In the genomic region with DNA sequence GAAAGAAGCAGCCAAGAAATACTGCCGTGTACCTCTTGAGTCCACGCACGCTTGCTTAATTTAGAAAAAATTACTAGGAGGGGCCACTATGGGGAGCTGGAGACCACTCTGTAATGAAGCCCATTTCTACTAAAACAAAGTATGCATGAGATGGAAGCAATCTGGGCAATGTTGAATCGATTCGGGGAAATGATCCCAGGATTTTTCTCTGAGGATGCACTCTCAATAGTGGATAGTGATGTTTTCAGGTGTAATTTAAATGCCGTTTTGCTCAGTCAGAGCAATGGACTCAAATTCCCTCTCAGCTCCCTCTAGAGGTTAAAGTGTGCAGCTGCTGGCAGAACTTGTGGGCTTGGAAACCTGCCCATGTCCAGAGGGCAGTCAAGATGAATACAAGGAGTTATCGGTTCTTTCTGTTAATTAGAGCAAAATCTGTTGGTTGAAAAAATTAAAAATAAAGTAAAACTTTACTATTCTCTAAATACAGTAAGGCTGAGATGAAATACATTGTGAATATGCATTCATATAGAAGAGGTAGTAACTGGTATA, we compare ENCODE assay signal across 1 cellular context.
TF ChIP-seq lines count a peak whose summit lies in the region.

No MANE protein-coding gene starts in this region.

TF ChIP-seq in GM23338, 12 proteins besides CTCF, POLR2A, EP300 and RAD21:
- TF ChIP-seq, protein P1, sequence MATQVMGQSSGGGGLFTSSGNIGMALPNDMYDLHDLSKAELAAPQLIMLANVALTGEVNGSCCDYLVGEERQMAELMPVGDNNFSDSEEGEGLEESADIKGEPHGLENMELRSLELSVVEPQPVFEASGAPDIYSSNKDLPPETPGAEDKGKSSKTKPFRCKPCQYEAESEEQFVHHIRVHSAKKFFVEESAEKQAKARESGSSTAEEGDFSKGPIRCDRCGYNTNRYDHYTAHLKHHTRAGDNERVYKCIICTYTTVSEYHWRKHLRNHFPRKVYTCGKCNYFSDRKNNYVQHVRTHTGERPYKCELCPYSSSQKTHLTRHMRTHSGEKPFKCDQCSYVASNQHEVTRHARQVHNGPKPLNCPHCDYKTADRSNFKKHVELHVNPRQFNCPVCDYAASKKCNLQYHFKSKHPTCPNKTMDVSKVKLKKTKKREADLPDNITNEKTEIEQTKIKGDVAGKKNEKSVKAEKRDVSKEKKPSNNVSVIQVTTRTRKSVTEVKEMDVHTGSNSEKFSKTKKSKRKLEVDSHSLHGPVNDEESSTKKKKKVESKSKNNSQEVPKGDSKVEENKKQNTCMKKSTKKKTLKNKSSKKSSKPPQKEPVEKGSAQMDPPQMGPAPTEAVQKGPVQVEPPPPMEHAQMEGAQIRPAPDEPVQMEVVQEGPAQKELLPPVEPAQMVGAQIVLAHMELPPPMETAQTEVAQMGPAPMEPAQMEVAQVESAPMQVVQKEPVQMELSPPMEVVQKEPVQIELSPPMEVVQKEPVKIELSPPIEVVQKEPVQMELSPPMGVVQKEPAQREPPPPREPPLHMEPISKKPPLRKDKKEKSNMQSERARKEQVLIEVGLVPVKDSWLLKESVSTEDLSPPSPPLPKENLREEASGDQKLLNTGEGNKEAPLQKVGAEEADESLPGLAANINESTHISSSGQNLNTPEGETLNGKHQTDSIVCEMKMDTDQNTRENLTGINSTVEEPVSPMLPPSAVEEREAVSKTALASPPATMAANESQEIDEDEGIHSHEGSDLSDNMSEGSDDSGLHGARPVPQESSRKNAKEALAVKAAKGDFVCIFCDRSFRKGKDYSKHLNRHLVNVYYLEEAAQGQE (IDR thresholded peaks at IDR 0.05; ENCODE audit: unreplicated experiment): no peak
- TF ChIP-seq EZH2 (IDR thresholded peaks at IDR 0.05; ENCODE audit: low read depth, unreplicated experiment) (no peak), EZH2phosphoT487 (IDR thresholded peaks at IDR 0.05; ENCODE audit: unreplicated experiment) (no peak), STAT1 (IDR thresholded peaks at IDR 0.05; ENCODE audit: unreplicated experiment) (no peak), POLR2AphosphoS5 (IDR thresholded peaks at IDR 0.05; ENCODE audit: low read depth) (no peak), NANOG (IDR thresholded peaks at IDR 0.05; ENCODE audit: borderline replicate concordance) (no peak), JUNB (IDR thresholded peaks at IDR 0.05; ENCODE audit: unreplicated experiment) (no peak), CREB1 (CRISPR knock-in tag; IDR thresholded peaks at IDR 0.05; ENCODE audit: low read depth) (no peak), ZNF331 (CRISPR knock-in tag; IDR thresholded peaks at IDR 0.05; ENCODE audit: low read depth) (no peak), ZNF114 (CRISPR knock-in tag; IDR thresholded peaks at IDR 0.05) (no peak)
- TF ChIP-seq, protein P2, sequence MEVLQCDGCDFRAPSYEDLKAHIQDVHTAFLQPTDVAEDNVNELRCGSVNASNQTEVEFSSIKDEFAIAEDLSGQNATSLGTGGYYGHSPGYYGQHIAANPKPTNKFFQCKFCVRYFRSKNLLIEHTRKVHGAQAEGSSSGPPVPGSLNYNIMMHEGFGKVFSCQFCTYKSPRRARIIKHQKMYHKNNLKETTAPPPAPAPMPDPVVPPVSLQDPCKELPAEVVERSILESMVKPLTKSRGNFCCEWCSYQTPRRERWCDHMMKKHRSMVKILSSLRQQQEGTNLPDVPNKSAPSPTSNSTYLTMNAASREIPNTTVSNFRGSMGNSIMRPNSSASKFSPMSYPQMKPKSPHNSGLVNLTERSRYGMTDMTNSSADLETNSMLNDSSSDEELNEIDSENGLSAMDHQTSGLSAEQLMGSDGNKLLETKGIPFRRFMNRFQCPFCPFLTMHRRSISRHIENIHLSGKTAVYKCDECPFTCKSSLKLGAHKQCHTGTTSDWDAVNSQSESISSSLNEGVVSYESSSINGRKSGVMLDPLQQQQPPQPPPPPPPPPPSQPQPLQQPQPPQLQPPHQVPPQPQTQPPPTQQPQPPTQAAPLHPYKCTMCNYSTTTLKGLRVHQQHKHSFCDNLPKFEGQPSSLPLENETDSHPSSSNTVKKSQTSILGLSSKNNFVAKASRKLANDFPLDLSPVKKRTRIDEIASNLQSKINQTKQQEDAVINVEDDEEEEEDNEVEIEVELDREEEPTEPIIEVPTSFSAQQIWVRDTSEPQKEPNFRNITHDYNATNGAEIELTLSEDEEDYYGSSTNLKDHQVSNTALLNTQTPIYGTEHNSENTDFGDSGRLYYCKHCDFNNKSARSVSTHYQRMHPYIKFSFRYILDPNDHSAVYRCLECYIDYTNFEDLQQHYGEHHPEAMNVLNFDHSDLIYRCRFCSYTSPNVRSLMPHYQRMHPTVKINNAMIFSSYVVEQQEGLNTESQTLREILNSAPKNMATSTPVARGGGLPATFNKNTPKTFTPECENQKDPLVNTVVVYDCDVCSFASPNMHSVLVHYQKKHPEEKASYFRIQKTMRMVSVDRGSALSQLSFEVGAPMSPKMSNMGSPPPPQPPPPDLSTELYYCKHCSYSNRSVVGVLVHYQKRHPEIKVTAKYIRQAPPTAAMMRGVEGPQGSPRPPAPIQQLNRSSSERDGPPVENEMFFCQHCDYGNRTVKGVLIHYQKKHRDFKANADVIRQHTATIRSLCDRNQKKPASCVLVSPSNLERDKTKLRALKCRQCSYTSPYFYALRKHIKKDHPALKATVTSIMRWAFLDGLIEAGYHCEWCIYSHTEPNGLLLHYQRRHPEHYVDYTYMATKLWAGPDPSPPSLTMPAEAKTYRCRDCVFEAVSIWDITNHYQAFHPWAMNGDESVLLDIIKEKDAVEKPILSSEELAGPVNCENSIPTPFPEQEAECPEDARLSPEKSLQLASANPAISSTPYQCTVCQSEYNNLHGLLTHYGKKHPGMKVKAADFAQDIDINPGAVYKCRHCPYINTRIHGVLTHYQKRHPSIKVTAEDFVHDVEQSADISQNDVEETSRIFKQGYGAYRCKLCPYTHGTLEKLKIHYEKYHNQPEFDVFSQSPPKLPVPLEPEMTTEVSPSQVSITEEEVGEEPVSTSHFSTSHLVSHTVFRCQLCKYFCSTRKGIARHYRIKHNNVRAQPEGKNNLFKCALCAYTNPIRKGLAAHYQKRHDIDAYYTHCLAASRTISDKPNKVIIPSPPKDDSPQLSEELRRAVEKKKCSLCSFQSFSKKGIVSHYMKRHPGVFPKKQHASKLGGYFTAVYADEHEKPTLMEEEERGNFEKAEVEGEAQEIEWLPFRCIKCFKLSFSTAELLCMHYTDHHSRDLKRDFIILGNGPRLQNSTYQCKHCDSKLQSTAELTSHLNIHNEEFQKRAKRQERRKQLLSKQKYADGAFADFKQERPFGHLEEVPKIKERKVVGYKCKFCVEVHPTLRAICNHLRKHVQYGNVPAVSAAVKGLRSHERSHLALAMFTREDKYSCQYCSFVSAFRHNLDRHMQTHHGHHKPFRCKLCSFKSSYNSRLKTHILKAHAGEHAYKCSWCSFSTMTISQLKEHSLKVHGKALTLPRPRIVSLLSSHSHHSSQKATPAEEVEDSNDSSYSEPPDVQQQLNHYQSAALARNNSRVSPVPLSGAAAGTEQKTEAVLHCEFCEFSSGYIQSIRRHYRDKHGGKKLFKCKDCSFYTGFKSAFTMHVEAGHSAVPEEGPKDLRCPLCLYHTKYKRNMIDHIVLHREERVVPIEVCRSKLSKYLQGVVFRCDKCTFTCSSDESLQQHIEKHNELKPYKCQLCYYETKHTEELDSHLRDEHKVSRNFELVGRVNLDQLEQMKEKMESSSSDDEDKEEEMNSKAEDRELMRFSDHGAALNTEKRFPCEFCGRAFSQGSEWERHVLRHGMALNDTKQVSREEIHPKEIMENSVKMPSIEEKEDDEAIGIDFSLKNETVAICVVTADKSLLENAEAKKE (CRISPR knock-in tag; IDR thresholded peaks at IDR 0.05): no peak
